In genomic region chr12:81992461-81992860, GRCh38 we compare ENCODE assay signal across 9 cellular contexts.
DNase-seq lines count a peak whose midpoint lies in the region; ATAC-seq and FAIRE-seq lines count a peak whose summit lies in the region.
"Had no signal": no experiment of that assay in that cellular context is flagged by ENCODE, and none has a peak within 500 bp of the region (broad histone marks: within the 10 kb centered on the region; RNA-seq: fewer than 3 reads in every experiment).

No MANE protein-coding gene starts in this region.

- no peaks in the 10 kb centered on the region for H3K36me3 ChIP-seq in small intestine (ENCODE audit: control insufficient read depth in 2 of 2, insufficient read depth in 2 of 2, low read length in 2 of 2)
- H3K36me3 ChIP-seq: SJSA1 had no signal

- FAIRE-seq in small intestine (lab: Jason Lieb, UNC): no peak

- no peaks in the 10 kb centered on the region for H3K27me3 ChIP-seq in small intestine (ENCODE audit: control insufficient read depth in 2 of 2, insufficient read depth in 2 of 2, low read length in 2 of 2)
- H3K27me3 ChIP-seq: SJSA1 had no signal

- 52 to 71% (median 68%) methylated on average over 2 of the region's 2 CpGs for WGBS in small intestine, 3 donors

- DNase-seq in activated gamma-delta T cell treated with Interleukin-2 at 50 U/mL for 16 hours (peak; percentile 22), activated gamma-delta T cell (lab: John Stamatoyannopoulos, UW) (no peak), NCI-H69 (lab: John Stamatoyannopoulos, UW) (peak; percentile 86), small intestine (peak; percentile 10)
- DNase-seq in central memory CD4-positive, alpha-beta T cell: peak; percentile 30

- no peak overlapping the region for H3K27ac ChIP-seq in small intestine (ENCODE audit: low read depth in 1 of 2, low read length in 1 of 2)
- H3K27ac ChIP-seq: SJSA1 had no signal

- no peaks in the 10 kb centered on the region for H3K9me3 ChIP-seq in small intestine (ENCODE audit: control insufficient read depth, low read depth)
- H3K9me3 ChIP-seq: SJSA1 had no signal

- H3K4me3 ChIP-seq in small intestine (ENCODE audit: low read depth in 1 of 2, low read length in 2 of 2): no peak overlapping the region
- H3K4me3 ChIP-seq: SJSA1 had no signal

- ATAC-seq in GM21528 (IDR thresholded peaks at IDR 0.05; ENCODE audit: low FRiP score, unreplicated experiment) (no peak), GM21619 (IDR thresholded peaks at IDR 0.05; ENCODE audit: unreplicated experiment) (no peak), HG02610 (IDR thresholded peaks at IDR 0.05; ENCODE audit: unreplicated experiment) (no peak)

- no peaks in the 10 kb centered on the region for H3K4me1 ChIP-seq in small intestine (ENCODE audit: control insufficient read depth in 2 of 2, insufficient read depth in 1 of 2, low read depth in 1 of 2, low read length in 1 of 2)
- H3K4me1 ChIP-seq: SJSA1 had no signal
